1 cellular context compared by ENCODE assay signal in genomic region chr13:114226088-114226487, GRCh38.
TF ChIP-seq lines count a peak whose summit lies in the region.

No MANE protein-coding gene starts in this region.

TF ChIP-seq in IMR-90, 13 proteins besides CTCF, POLR2A, EP300 and RAD21 (continued from another document):
- TF ChIP-seq USF2 (IDR thresholded peaks at IDR 0.05; ENCODE audit: low read depth, low read length): no peak
- TF ChIP-seq MAFK (IDR thresholded peaks at IDR 0.05; ENCODE audit: low read depth, low read length): no peak
- no peak for TF ChIP-seq ELK1 (IDR thresholded peaks at IDR 0.05; ENCODE audit: borderline replicate concordance, low read depth, low read length)
- TF ChIP-seq MXI1 (IDR thresholded peaks at IDR 0.05; ENCODE audit: borderline replicate concordance, low read depth, low read length): no peak
- no peak for TF ChIP-seq BHLHE40 (IDR thresholded peaks at IDR 0.05; ENCODE audit: low read depth, low read length)
- no peak for TF ChIP-seq SMC3 (IDR thresholded peaks at IDR 0.05; ENCODE audit: low read depth, low read length)
- TF ChIP-seq RFX5 (IDR thresholded peaks at IDR 0.05; ENCODE audit: low read depth, low read length): no peak
